In the genomic region with DNA sequence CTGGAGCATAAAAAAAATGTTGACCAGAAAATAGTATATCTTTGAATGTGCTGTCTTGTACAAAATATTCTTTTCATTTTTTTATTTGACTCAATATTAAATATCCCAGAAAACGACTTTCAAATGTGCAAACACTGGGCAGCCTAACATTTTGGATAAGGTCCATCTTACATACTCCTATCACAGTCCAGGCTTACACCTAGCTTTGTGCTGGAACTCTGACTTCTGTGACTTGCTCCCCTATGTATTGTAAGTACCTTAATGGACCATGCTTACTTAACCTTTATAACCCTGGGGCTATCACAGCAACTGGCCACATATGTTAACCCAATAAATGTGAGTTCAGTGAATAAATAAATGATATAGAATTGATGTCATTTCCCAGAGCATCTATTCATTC, we compare ENCODE assay signal across 24 cellular contexts. TPM values are rescaled to one million over a fixed set of nuclear protein-coding genes. Genes with fewer than 3 reads are reported as not detected.
DNase-seq lines count a peak whose midpoint lies in the region; ATAC-seq, FAIRE-seq and TF ChIP-seq lines count a peak whose summit lies in the region.
"Had no signal": no experiment of that assay in that cellular context is flagged by ENCODE, and none has a peak within 500 bp of the region (broad histone marks: within the 10 kb centered on the region; RNA-seq: fewer than 3 reads in every experiment).

No MANE protein-coding gene starts in this region.

- TF ChIP-seq CTCF in A549 (IDR thresholded peaks at IDR 0.05) (no peak), Caco-2 (IDR thresholded peaks at IDR 0.05; ENCODE audit: insufficient read depth in 1 of 2, low read depth in 1 of 2, low read length in 1 of 2, severe bottlenecking in 1 of 2, unreplicated experiment in 1 of 2) (no peak)
- no peak for TF ChIP-seq CTCF in CD4-positive, alpha-beta T cell (IDR thresholded peaks at IDR 0.05)

- intact Hi-C loops in CD4-positive, alpha-beta T cell (cut with DNase I, micrococcal nuclease), result no loop called here
- intact Hi-C loops in Caco-2 (cut with micrococcal nuclease; ENCODE audit: unreplicated experiment), result no loop called here

- BruUV-seq in Caco-2 (replicated peaks; lab: Mats Ljungman, UMichigan), result no TSS peak

- CTCF ChIA-PET in A549 (lab: Yijun Ruan, JAX), result interaction anchor here (1.0 kb wide), 1 partner anchor 131 kb away, joined by 3 read pairs; no protein-coding TSS in a partner anchor
- CTCF ChIA-PET in CD4-positive, alpha-beta T cell (lab: Charles Lee), result no interaction called here
- CTCF ChIA-PET in Caco-2 (lab: Charles Lee), result no interaction called here

- no peaks in the 10 kb centered on the region for H3K36me3 ChIP-seq in Caco-2 (ENCODE audit: control insufficient read depth, insufficient read depth, low read length)

- H3K27ac ChIP-seq in A549, result no peak overlapping the region
- H3K27ac ChIP-seq in CD4-positive, alpha-beta T cell (ENCODE audit: low read depth, low read length), result no peak overlapping the region
- H3K27ac ChIP-seq: SK-N-MC had no signal

- WGBS in A549 (ENCODE audit: missing lambda C conversion rate), result 2% methylated on average over 1 of the region's 1 CpG

- TF ChIP-seq EP300 in A549 (IDR thresholded peaks at IDR 0.05), result no peak

- ATAC-seq in A549, result no peak
- peak; percentile 32 for ATAC-seq in activated naive CD8-positive, alpha-beta T cell treated with anti-CD3 and anti-CD28 coated beads, Interleukin-2, amount 10 ng/mL, durations not matched to agents 7 days and 5 days (ENCODE audit: low read depth)
- peak; percentile 35 to 54 for ATAC-seq in natural killer cell treated with Interleukin-12 subunit alpha and Interleukin-12 subunit beta and Interleukin-15 and Interleukin-18, amount 100 ng/mL, for 72 hours
- no peak for ATAC-seq in CD4-positive, alpha-beta T cell (ENCODE audit: poor library complexity)
- ATAC-seq: K562 had no signal

- peaks cover 9% of the 10 kb centered on the region for H3K36me3 Mint-ChIP-seq in activated naive CD8-positive, alpha-beta T cell treated with anti-CD3 and anti-CD28 coated beads, Interleukin-2, amount 10 ng/mL, durations not matched to agents 7 days and 5 days
- peaks cover 10% of the 10 kb centered on the region for H3K36me3 Mint-ChIP-seq in natural killer cell treated with Interleukin-12 subunit alpha and Interleukin-12 subunit beta and Interleukin-15 and Interleukin-18, amount 100 ng/mL, for 72 hours
- no peaks in the 10 kb centered on the region for H3K36me3 Mint-ChIP-seq in CD4-positive, alpha-beta T cell (ENCODE audit: low read depth)
- no peaks in the 10 kb centered on the region for H3K36me3 Mint-ChIP-seq in Caco-2 (ENCODE audit: insufficient read depth, unreplicated experiment)

- no peaks in the 10 kb centered on the region for H3K27me3 Mint-ChIP-seq in activated naive CD8-positive, alpha-beta T cell treated with anti-CD3 and anti-CD28 coated beads, Interleukin-2, amount 10 ng/mL, durations not matched to agents 7 days and 5 days
- no peaks in the 10 kb centered on the region for H3K27me3 Mint-ChIP-seq in natural killer cell treated with Interleukin-12 subunit alpha and Interleukin-12 subunit beta and Interleukin-15 and Interleukin-18, amount 100 ng/mL, for 72 hours
- H3K27me3 Mint-ChIP-seq in CD4-positive, alpha-beta T cell, result peaks cover 30% of the 10 kb centered on the region
- H3K27me3 Mint-ChIP-seq in Caco-2 (ENCODE audit: insufficient read depth, unreplicated experiment), result peaks cover 24% of the 10 kb centered on the region

- no peak for TF ChIP-seq RAD21 in A549 (conservative IDR thresholded peaks at IDR 0.05 in 1 of 2, IDR thresholded peaks at IDR 0.05 in 1 of 2)

- peak overlapping the region; percentile 63 for H3K4me3 Mint-ChIP-seq in activated naive CD8-positive, alpha-beta T cell treated with anti-CD3 and anti-CD28 coated beads, Interleukin-2, amount 10 ng/mL, durations not matched to agents 7 days and 5 days
- peak overlapping the region; percentile 78 for H3K4me3 Mint-ChIP-seq in natural killer cell treated with Interleukin-12 subunit alpha and Interleukin-12 subunit beta and Interleukin-15 and Interleukin-18, amount 100 ng/mL, for 72 hours
- H3K4me3 Mint-ChIP-seq in CD4-positive, alpha-beta T cell, result no peak overlapping the region
- no peak overlapping the region for H3K4me3 Mint-ChIP-seq in Caco-2 (ENCODE audit: unreplicated experiment)

- no peak for DNase-seq in A549 (ENCODE audit: low read depth in 1 of 2, low spot score in 1 of 2)
- DNase-seq in GM12892 (ENCODE audit: insufficient read length), result no peak
- no peak for DNase-seq in activated naive CD8-positive, alpha-beta T cell treated with anti-CD3 and anti-CD28 coated beads, Interleukin-2, amount 10 ng/mL, durations not matched to agents 7 days and 5 days
- DNase-seq in natural killer cell treated with Interleukin-12 subunit alpha and Interleukin-12 subunit beta and Interleukin-15 and Interleukin-18, amount 100 ng/mL, for 72 hours (ENCODE audit: low spot score), result no peak
- DNase-seq in CD4-positive, alpha-beta T cell, result no peak
- no peak for DNase-seq in NCI-H2227 (lab: John Stamatoyannopoulos, UW; ENCODE audit: unreplicated experiment)
- no peak for DNase-seq in DMS153 (lab: John Stamatoyannopoulos, UW)
- DNase-seq in Caco-2, result no peak
- DNase-seq: C1 segment of cervical spinal cord, COR-L47, GDM1, NCI-H1105, NCI-H1694, NCI-H2081 treated with DMSO at 0.1 percent for 48 hours, NCI-H2227 treated with DMSO at 0.1 percent for 48 hours, NCI-H510A treated with DMSO at 0.1 percent for 48 hours, NCI-H774, SHP77 had no signal

- H3K9me3 ChIP-seq in A549, result 0 out of 3 replicates have a peak, but pooled peaks cover 3% of the 10 kb centered on the region
- no peaks in the 10 kb centered on the region for H3K9me3 ChIP-seq in CD4-positive, alpha-beta T cell (ENCODE audit: control insufficient read depth, low read length)
- peaks cover 2% of the 10 kb centered on the region for H3K9me3 ChIP-seq in Caco-2

- no peak overlapping the region for H3K4me2 ChIP-seq in A549

- H3K27ac Mint-ChIP-seq in activated naive CD8-positive, alpha-beta T cell treated with anti-CD3 and anti-CD28 coated beads, Interleukin-2, amount 10 ng/mL, durations not matched to agents 7 days and 5 days, result peak overlapping the region; percentile 82
- peak overlapping the region; percentile 93 to 97 for H3K27ac Mint-ChIP-seq in natural killer cell treated with Interleukin-12 subunit alpha and Interleukin-12 subunit beta and Interleukin-15 and Interleukin-18, amount 100 ng/mL, for 72 hours
- no peak overlapping the region for H3K27ac Mint-ChIP-seq in CD4-positive, alpha-beta T cell
- H3K27ac Mint-ChIP-seq in Caco-2 (ENCODE audit: unreplicated experiment), result no peak overlapping the region

- H3K4me3 ChIP-seq in A549 (no peak overlapping the region), Caco-2 (ENCODE audit: low read depth, low read length) (no peak overlapping the region)
- H3K4me3 ChIP-seq: K562, SK-N-MC had no signal

- H3K27me3 ChIP-seq in CD4-positive, alpha-beta T cell (ENCODE audit: control insufficient read depth, insufficient read depth, low read length), result no peaks in the 10 kb centered on the region
- H3K27me3 ChIP-seq in Caco-2 (replicated peaks; ENCODE audit: control insufficient read depth, insufficient read depth, low read length), result no peaks in the 10 kb centered on the region

- no peak for FAIRE-seq in A549 (lab: Jason Lieb, UNC)
- peak; percentile 27 for FAIRE-seq in GM12892 (lab: Jason Lieb, UNC)
- FAIRE-seq: H1, K562 had no signal

- no peaks in the 10 kb centered on the region for H3K4me1 ChIP-seq in A549
- no peaks in the 10 kb centered on the region for H3K4me1 ChIP-seq in Caco-2

- peaks cover 35% of the 10 kb centered on the region for H3K4me1 Mint-ChIP-seq in activated naive CD8-positive, alpha-beta T cell treated with anti-CD3 and anti-CD28 coated beads, Interleukin-2, amount 10 ng/mL, durations not matched to agents 7 days and 5 days
- H3K4me1 Mint-ChIP-seq in natural killer cell treated with Interleukin-12 subunit alpha and Interleukin-12 subunit beta and Interleukin-15 and Interleukin-18, amount 100 ng/mL, for 72 hours (ENCODE audit: low read depth in 2 of 2), result peaks cover 31 to 54% of the 10 kb centered on the region in 2 donors
- H3K4me1 Mint-ChIP-seq in CD4-positive, alpha-beta T cell (ENCODE audit: low read depth), result no peaks in the 10 kb centered on the region
- peaks cover 11% of the 10 kb centered on the region for H3K4me1 Mint-ChIP-seq in Caco-2 (ENCODE audit: low read depth, unreplicated experiment)

- TF ChIP-seq POLR2A in A549 (IDR thresholded peaks at IDR 0.05; ENCODE audit: low read length), result no peak
- TF ChIP-seq POLR2A in GM12892 (IDR thresholded peaks at IDR 0.05; ENCODE audit: low read depth, low read length), result no peak

- POLR2A ChIA-PET in A549 (lab: Yijun Ruan, JAX) (no interaction called here), Caco-2 (lab: Charles Lee) (no interaction called here)
- POLR2A ChIA-PET in activated naive CD8-positive, alpha-beta T cell treated with anti-CD3 and anti-CD28 coated beads, Interleukin-2, amount 10 ng/mL, durations not matched to agents 7 days and 5 days (lab: Charles Lee), result interaction anchor here (1.2 to 1.5 kb wide), 2 partner anchors 57 to 132 kb away, joined by 3 to 11 read pairs; no protein-coding TSS in a partner anchor
- POLR2A ChIA-PET in CD4-positive, alpha-beta T cell (lab: Charles Lee), result no interaction called here

- H3K9me3 Mint-ChIP-seq in activated naive CD8-positive, alpha-beta T cell treated with anti-CD3 and anti-CD28 coated beads, Interleukin-2, amount 10 ng/mL, durations not matched to agents 7 days and 5 days, result peaks cover 5% of the 10 kb centered on the region
- no peaks in the 10 kb centered on the region for H3K9me3 Mint-ChIP-seq in natural killer cell treated with Interleukin-12 subunit alpha and Interleukin-12 subunit beta and Interleukin-15 and Interleukin-18, amount 100 ng/mL, for 72 hours
- no peaks in the 10 kb centered on the region for H3K9me3 Mint-ChIP-seq in CD4-positive, alpha-beta T cell
- H3K9me3 Mint-ChIP-seq in Caco-2 (ENCODE audit: unreplicated experiment), result no peaks in the 10 kb centered on the region

RNA-seq across cellular contexts. Expression of a gene that starts 7.6 kb away (rescaled TPM):
- 0.93 and 1.9 TPM in 2 replicates for polyA plus RNA-seq in A549 (2011; rRNA removed)
- 0.04 and 0.15 TPM in 2 replicates for polyA plus RNA-seq in A549 (2012; cell fraction: cytosol; rRNA removed)
- 0.07 TPM in 1 of 2 replicates, not detected in the other for polyA plus RNA-seq in A549 (2012; cell fraction: nucleus; rRNA removed)
- 1.1 to 2.0 TPM (median 1.4 TPM) in 3 replicates for polyA plus RNA-seq in A549 (2017; fragmentation: RNase III; extraction: RNeasy Plus Mini Kit Qiagen cat#74134 plus additional on column Dnase treatment)
- 0.68 TPM in 1 of 2 replicates, not detected in the other for polyA minus RNA-seq in A549 (2011; rRNA and poly(A)+ RNA removed)
- 4.3 TPM for polyA plus RNA-seq in GM12892 (2012; ENCODE audit: missing spikeins)
- under 1 TPM; 0.79 to 0.89 TPM for total RNA-seq in activated naive CD8-positive, alpha-beta T cell treated with anti-CD3 and anti-CD28 coated beads, Interleukin-2, amount 10 ng/mL, durations not matched to agents 7 days and 5 days
- total RNA-seq in natural killer cell treated with Interleukin-12 subunit alpha and Interleukin-12 subunit beta and Interleukin-15 and Interleukin-18, amount 100 ng/mL, for 72 hours, result under 1 TPM; 0.33 to 0.45 TPM
- 1 to 10 TPM; 1.1 to 1.2 TPM for total RNA-seq in CD4-positive, alpha-beta T cell
- 0.73 and 1.1 TPM in 2 replicates for total RNA-seq in Caco-2 (2022)

RNA-seq across cellular contexts. Expression of a gene that starts 44.9 kb away (rescaled TPM):
- polyA plus RNA-seq in A549 (2011; rRNA removed), result not detected in 2 replicates
- not detected in 2 replicates for polyA plus RNA-seq in A549 (2012; cell fraction: cytosol; rRNA removed)
- not detected in 2 replicates for polyA plus RNA-seq in A549 (2012; cell fraction: nucleus; rRNA removed)
- polyA plus RNA-seq in A549 (2017; fragmentation: RNase III; extraction: RNeasy Plus Mini Kit Qiagen cat#74134 plus additional on column Dnase treatment), result not detected in 3 replicates
- not detected in 2 replicates for polyA minus RNA-seq in A549 (2011; rRNA and poly(A)+ RNA removed)
- not detected for polyA plus RNA-seq in GM12892 (2012; ENCODE audit: missing spikeins)
- 10 to 100 TPM in 1 of 2 experiments, 1 to 10 TPM in 1; 7.8 to 12.1 TPM for total RNA-seq in activated naive CD8-positive, alpha-beta T cell treated with anti-CD3 and anti-CD28 coated beads, Interleukin-2, amount 10 ng/mL, durations not matched to agents 7 days and 5 days
- total RNA-seq in natural killer cell treated with Interleukin-12 subunit alpha and Interleukin-12 subunit beta and Interleukin-15 and Interleukin-18, amount 100 ng/mL, for 72 hours, result 10 to 100 TPM; 52.9 to 63.9 TPM
- not detected for total RNA-seq in CD4-positive, alpha-beta T cell
- not detected in 2 replicates for total RNA-seq in Caco-2 (2022)
- total RNA-seq: A673, Daoy, H1, K562, RPMI7951 had no signal
- polyA plus RNA-seq: H1, K562 had no signal

Comparison
In these comparisons a context has a peak if more than half of its experiments do, and no peak if none do; other contexts are left out.
1. ATAC-seq: peak in activated naive CD8-positive, alpha-beta T cell treated with anti-CD3 and anti-CD28 coated beads, Interleukin-2, amount 10 ng/mL, durations not matched to agents 7 days and 5 days (single experiment) and natural killer cell treated with Interleukin-12 subunit alpha and Interleukin-12 subunit beta and Interleukin-15 and Interleukin-18, amount 100 ng/mL, for 72 hours (2 of 2); none in A549 (0 of 2) and CD4-positive, alpha-beta T cell (single experiment).
2. H3K27ac Mint-ChIP-seq: peak in activated naive CD8-positive, alpha-beta T cell treated with anti-CD3 and anti-CD28 coated beads, Interleukin-2, amount 10 ng/mL, durations not matched to agents 7 days and 5 days (single experiment) and natural killer cell treated with Interleukin-12 subunit alpha and Interleukin-12 subunit beta and Interleukin-15 and Interleukin-18, amount 100 ng/mL, for 72 hours (2 of 2); none in CD4-positive, alpha-beta T cell (single experiment) and Caco-2 (single experiment).
3. H3K4me3 Mint-ChIP-seq: peak in activated naive CD8-positive, alpha-beta T cell treated with anti-CD3 and anti-CD28 coated beads, Interleukin-2, amount 10 ng/mL, durations not matched to agents 7 days and 5 days (single experiment) and natural killer cell treated with Interleukin-12 subunit alpha and Interleukin-12 subunit beta and Interleukin-15 and Interleukin-18, amount 100 ng/mL, for 72 hours (single experiment); none in CD4-positive, alpha-beta T cell (single experiment) and Caco-2 (single experiment).